ENCODE assay signal across 21 cellular contexts in the genomic region with DNA sequence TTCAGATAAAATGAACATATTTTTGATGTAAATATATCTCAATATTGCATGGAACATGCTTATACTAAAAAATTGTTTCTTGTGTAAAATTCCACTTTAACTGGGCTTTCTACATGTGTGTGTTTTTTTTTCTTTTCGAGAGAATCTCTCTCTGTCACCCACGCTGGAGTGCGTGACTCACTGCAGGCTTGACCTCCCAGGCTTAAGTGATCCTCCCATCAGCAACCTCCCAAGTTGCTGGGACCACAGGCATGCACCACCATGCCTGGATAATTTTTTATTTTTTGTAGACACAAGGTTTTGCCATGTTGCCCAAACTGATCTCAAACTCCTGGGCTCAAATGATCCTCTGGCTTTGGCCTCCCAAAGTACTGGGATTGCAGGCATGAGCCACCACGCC.
DNase-seq lines count a peak whose midpoint lies in the region; ATAC-seq and TF ChIP-seq lines count a peak whose summit lies in the region.
"Had no signal": no experiment of that assay in that cellular context is flagged by ENCODE, and none has a peak within 500 bp of the region (broad histone marks: within the 10 kb centered on the region; RNA-seq: fewer than 3 reads in every experiment).

No MANE protein-coding gene starts in this region.

- H3K36me3 ChIP-seq in SJCRH30 (no peaks in the 10 kb centered on the region), spleen (no peaks in the 10 kb centered on the region)
- H3K36me3 ChIP-seq: thoracic aorta had no signal

- in situ Hi-C loops in GM13976 (cut with MboI; ENCODE audit: low sequenced_read_pairs, unreplicated experiment): no loop called here

- ATAC-seq in HG02938 (IDR thresholded peaks at IDR 0.05; ENCODE audit: unreplicated experiment): no peak
- ATAC-seq: activated naive CD8-positive, alpha-beta T cell treated with anti-CD3 and anti-CD28 coated beads, Interleukin-2, amount 50 U/mL, for 24 hours; HepG2 had no signal

- H3K4me1 ChIP-seq in SJCRH30 (peaks cover 21% of the 10 kb centered on the region), spleen (peaks cover 0 to 14% (median 0%) of the 10 kb centered on the region in 6 donors)

- H3K4me3 ChIP-seq in SJCRH30: no peak overlapping the region
- H3K4me3 ChIP-seq in spleen: no peak overlapping the region
- H3K4me3 ChIP-seq: thoracic aorta had no signal

- no peaks in the 10 kb centered on the region for H3K9me3 ChIP-seq in SJCRH30 (replicated peaks)
- no peaks in the 10 kb centered on the region for H3K9me3 ChIP-seq in spleen
- H3K9me3 ChIP-seq: thoracic aorta had no signal

- peak overlapping the region; percentile 83 for H3K27ac ChIP-seq in SJCRH30
- no peak overlapping the region for H3K27ac ChIP-seq in spleen
- H3K27ac ChIP-seq: RWPE1, thoracic aorta had no signal

- WGBS in spleen, 5 donors: 72 to 94% (median 88%) methylated on average over 4 of the region's 4 CpGs

- DNase-seq in HCEC 1CT (peak; percentile 52), SJCRH30 (peak; percentile 55 to 57), fibroblast of peridontal ligament (ENCODE audit: extremely low read depth) (peak; percentile 4), non-pigmented ciliary epithelial cell (ENCODE audit: low read depth) (peak; percentile 34), GM13976 (ENCODE audit: low spot score) (no peak), cerebellum (ENCODE audit: low spot score) (no peak), spleen (no peak)
- DNase-seq: activated B cell treated with CpG ODN at 0.5 μM for 24 hours; activated CD4-positive, alpha-beta memory T cell treated with anti-CD3 and anti-CD28 coated beads, Interleukin-2, amount 10 ng/mL, durations not matched to agents 7 days and 5 days; activated effector memory CD4-positive, alpha-beta T cell treated with Interleukin-2 at 50 U/mL for 16 hours; activated naive CD8-positive, alpha-beta T cell treated with anti-CD3 and anti-CD28 coated beads, Interleukin-2, amount 50 U/mL, for 24 hours; CD4-positive, CD25-positive, alpha-beta regulatory T cell; NCI-H1436; NCI-H524; nucleus accumbens; stimulated activated CD4-positive, alpha-beta T cell treated with anti-CD3 and anti-CD28 coated beads, Interleukin-4, amount 100 ng/mL, for 24 hours; stimulated activated naive CD4-positive, alpha-beta T cell treated with Interleukin-2 at 50 U/mL for 16 hours had no signal

- TF ChIP-seq POLR2A in spleen (IDR thresholded peaks at IDR 0.05): no peak

- no peak for TF ChIP-seq CTCF in GM13976 (IDR thresholded peaks at IDR 0.05; ENCODE audit: borderline replicate concordance, control extremely low read depth, extremely low read depth, insufficient read depth, missing control alignments)
- TF ChIP-seq CTCF in spleen (IDR thresholded peaks at IDR 0.05 in 8 of 11, conservative IDR thresholded peaks at IDR 0.05 in 3 of 11): no peak

- H3K27me3 ChIP-seq in SJCRH30 (no peaks in the 10 kb centered on the region), spleen (replicated peaks in 1 of 7) (peaks cover 0 to 8% (median 0%) of the 10 kb centered on the region in 7 donors)

- intact Hi-C loops in spleen (cut with DNase I; ENCODE audit: low total_unique reads): no loop called here

Comparison
In these comparisons a context has a peak if more than half of its experiments do, and no peak if none do; other contexts are left out.
1. DNase-seq: peak in HCEC 1CT (single experiment), SJCRH30 (2 of 2), fibroblast of peridontal ligament (single experiment) and non-pigmented ciliary epithelial cell (single experiment); none in GM13976 (single experiment), cerebellum (single experiment) and spleen (single experiment).